In genomic region chr14:72608391-72609204, GRCh38 we compare ENCODE assay signal across 10 cellular contexts.
DNase-seq lines count a peak whose midpoint lies in the region; ATAC-seq, FAIRE-seq and TF ChIP-seq lines count a peak whose summit lies in the region.
"Had no signal": no experiment of that assay in that cellular context is flagged by ENCODE, and none has a peak within 500 bp of the region (broad histone marks: within the 10 kb centered on the region; RNA-seq: fewer than 3 reads in every experiment).

No MANE protein-coding gene starts in this region.

- no peak for DNase-seq in stimulated activated naive CD8-positive, alpha-beta T cell treated with anti-CD3 and anti-CD28 coated beads, Interleukin-15, amount 100 ng/mL, for 72 hours
- no peak for DNase-seq in stimulated activated naive CD8-positive, alpha-beta T cell treated with anti-CD3 and anti-CD28 coated beads, Interleukin-15, Interleukin-2, amounts not matched to agents 100 U/mL and 50 U/mL, for 24 hours
- DNase-seq in astrocyte (ENCODE audit: low read depth) (peak; percentile 97), iris pigment epithelial cell (ENCODE audit: low read depth) (peak; percentile 95), HEK293T (ENCODE audit: extremely low spot score) (no peak), iPS-NIHi11 (ENCODE audit: low spot score) (no peak)
- no peak for DNase-seq in stimulated activated CD4-positive, alpha-beta T cell treated with anti-CD3 and anti-CD28 coated beads, Interleukin-4, amount 100 ng/mL, for 1 hour
- DNase-seq: NCI-H69 had no signal

- H3K9me3 ChIP-seq in astrocyte (ENCODE audit: insufficient read depth, low read depth, low read length) = no peaks in the 10 kb centered on the region

- peak overlapping the region; percentile 36 to 82 for H3K27ac Mint-ChIP-seq in stimulated activated naive CD8-positive, alpha-beta T cell treated with anti-CD3 and anti-CD28 coated beads, Interleukin-15, amount 100 ng/mL, for 72 hours
- peak overlapping the region; percentile 90 for H3K27ac Mint-ChIP-seq in astrocyte (ENCODE audit: unreplicated experiment)
- H3K27ac Mint-ChIP-seq: CD8-positive, alpha-beta T cell had no signal

- H3K4me3 ChIP-seq in astrocyte (ENCODE audit: insufficient read depth, low read depth, low read length) = peak overlapping the region; percentile 5

- peaks cover 8% of the 10 kb centered on the region for H3K4me1 Mint-ChIP-seq in stimulated activated naive CD8-positive, alpha-beta T cell treated with anti-CD3 and anti-CD28 coated beads, Interleukin-15, amount 100 ng/mL, for 72 hours
- H3K4me1 Mint-ChIP-seq in astrocyte (ENCODE audit: low read depth, unreplicated experiment) = peaks cover 32% of the 10 kb centered on the region

- no peak for ATAC-seq in stimulated activated naive CD8-positive, alpha-beta T cell treated with anti-CD3 and anti-CD28 coated beads, Interleukin-15, amount 100 ng/mL, for 72 hours
- no peak for ATAC-seq in stimulated activated naive CD8-positive, alpha-beta T cell treated with anti-CD3 and anti-CD28 coated beads, Interleukin-15, Interleukin-2, amounts not matched to agents 100 U/mL and 50 U/mL, for 24 hours
- no peak for ATAC-seq in HG02885 (IDR thresholded peaks at IDR 0.05; ENCODE audit: poor library complexity, unreplicated experiment)
- ATAC-seq: CD8-positive, alpha-beta T cell had no signal

- peak overlapping the region; percentile 35 for H2AFZ ChIP-seq in astrocyte (ENCODE audit: low read depth, low read length)

- H3K4me2 ChIP-seq in astrocyte (ENCODE audit: low read length) = peak overlapping the region; percentile 82

- no peaks in the 10 kb centered on the region for H3K9me3 Mint-ChIP-seq in stimulated activated naive CD8-positive, alpha-beta T cell treated with anti-CD3 and anti-CD28 coated beads, Interleukin-15, amount 100 ng/mL, for 72 hours
- H3K9me3 Mint-ChIP-seq in astrocyte (ENCODE audit: unreplicated experiment) = peaks cover 1% of the 10 kb centered on the region
- H3K9me3 Mint-ChIP-seq: CD8-positive, alpha-beta T cell had no signal

- POLR2A ChIA-PET in HEK293T (lab: Yijun Ruan, JAX) = no interaction called here

- H3K27me3 ChIP-seq in astrocyte (ENCODE audit: insufficient read depth, low read length) = no peaks in the 10 kb centered on the region

- peak; percentile 98 for FAIRE-seq in astrocyte (lab: Jason Lieb, UNC)

- CTCF ChIA-PET in HEK293T (lab: Yijun Ruan, JAX) = interaction anchor here (0.6 kb wide), 1 partner anchor 9 kb away, joined by 4 read pairs; no protein-coding TSS in a partner anchor

- peak overlapping the region; percentile 98 for H3K27ac ChIP-seq in astrocyte (ENCODE audit: low read depth, low read length)

- H3K79me2 ChIP-seq in astrocyte (ENCODE audit: insufficient read depth, low read length) = no peaks in the 10 kb centered on the region

- TF ChIP-seq CTCF in astrocyte (IDR thresholded peaks at IDR 0.05; ENCODE audit: insufficient read depth, low read depth, low read length) = no peak

- peak overlapping the region; percentile 79 for H3K9ac ChIP-seq in astrocyte (ENCODE audit: low read length)

- peaks cover 46% of the 10 kb centered on the region for H3K4me1 ChIP-seq in astrocyte (ENCODE audit: insufficient read depth, low read length)

- H3K36me3 Mint-ChIP-seq in astrocyte (ENCODE audit: low read depth, unreplicated experiment) = no peaks in the 10 kb centered on the region
- H3K36me3 Mint-ChIP-seq: CD8-positive, alpha-beta T cell had no signal

- H3K27me3 Mint-ChIP-seq in stimulated activated naive CD8-positive, alpha-beta T cell treated with anti-CD3 and anti-CD28 coated beads, Interleukin-15, amount 100 ng/mL, for 72 hours = peaks cover 13% of the 10 kb centered on the region
- H3K27me3 Mint-ChIP-seq in astrocyte (ENCODE audit: low read depth, unreplicated experiment) = no peaks in the 10 kb centered on the region

- no peak overlapping the region for H3K4me3 Mint-ChIP-seq in stimulated activated naive CD8-positive, alpha-beta T cell treated with anti-CD3 and anti-CD28 coated beads, Interleukin-15, amount 100 ng/mL, for 72 hours
- peak overlapping the region; percentile 4 for H3K4me3 Mint-ChIP-seq in astrocyte (ENCODE audit: unreplicated experiment)
- H3K4me3 Mint-ChIP-seq: CD8-positive, alpha-beta T cell had no signal

- no peaks in the 10 kb centered on the region for H3K36me3 ChIP-seq in astrocyte (ENCODE audit: insufficient read depth, low read length)

- H4K20me1 ChIP-seq in astrocyte (ENCODE audit: insufficient read depth, low read length) = no peaks in the 10 kb centered on the region

TF ChIP-seq in HEK293T, 16 proteins besides CTCF, POLR2A, EP300 and RAD21:
- TF ChIP-seq PKNOX1 (IDR thresholded peaks at IDR 0.05) (no peak), ZNF384 (IDR thresholded peaks at IDR 0.05) (no peak), TARDBP (IDR thresholded peaks at IDR 0.05) (no peak), BHLHE40 (IDR thresholded peaks at IDR 0.05; ENCODE audit: borderline replicate concordance) (no peak), FOXK2 (IDR thresholded peaks at IDR 0.05) (no peak), L3MBTL2 (conservative IDR thresholded peaks at IDR 0.05) (no peak), ARNT (IDR thresholded peaks at IDR 0.05) (no peak), LEF1 (IDR thresholded peaks at IDR 0.05; ENCODE audit: borderline replicate concordance) (no peak)

Comparison
In these comparisons a context has a peak if more than half of its experiments do, and no peak if none do; other contexts are left out.
1. DNase-seq: peak in astrocyte (single experiment) and iris pigment epithelial cell (single experiment); none in stimulated activated naive CD8-positive, alpha-beta T cell treated with anti-CD3 and anti-CD28 coated beads, Interleukin-15, amount 100 ng/mL, for 72 hours (0 of 2), stimulated activated naive CD8-positive, alpha-beta T cell treated with anti-CD3 and anti-CD28 coated beads, Interleukin-15, Interleukin-2, amounts not matched to agents 100 U/mL and 50 U/mL, for 24 hours (single experiment), HEK293T (single experiment), iPS-NIHi11 (single experiment) and stimulated activated CD4-positive, alpha-beta T cell treated with anti-CD3 and anti-CD28 coated beads, Interleukin-4, amount 100 ng/mL, for 1 hour (single experiment).